In the genomic region with DNA sequence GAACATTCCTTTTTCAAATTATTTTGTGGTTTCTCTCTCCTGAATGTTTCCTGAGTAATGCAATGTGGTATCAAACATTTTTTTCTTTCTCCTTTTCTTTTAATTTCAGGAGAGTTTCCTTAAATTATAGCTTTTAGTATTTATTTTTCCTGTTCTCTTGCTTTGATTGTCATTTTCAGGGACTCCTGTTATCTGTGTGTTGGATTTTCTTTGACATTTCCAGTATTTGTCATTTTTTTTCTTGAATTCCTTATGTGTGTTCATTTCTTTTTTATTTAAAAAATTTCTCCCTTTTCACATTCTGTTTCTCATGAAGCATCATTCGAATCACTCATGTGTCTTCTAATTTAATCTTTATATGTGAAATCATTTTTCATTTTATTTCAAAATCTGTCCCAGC, we compare ENCODE assay signal across 31 cellular contexts.
DNase-seq lines count a peak whose midpoint lies in the region; ATAC-seq and TF ChIP-seq lines count a peak whose summit lies in the region.
"Had no signal": no experiment of that assay in that cellular context is flagged by ENCODE, and none has a peak within 500 bp of the region (broad histone marks: within the 10 kb centered on the region; RNA-seq: fewer than 3 reads in every experiment).

No MANE protein-coding gene starts in this region.

- ATAC-seq in activated naive CD4-positive, alpha-beta T cell treated with anti-CD3 and anti-CD28 coated beads, Interleukin-2, amount 50 U/mL, for 72 hours = no peak
- ATAC-seq: A549; CD8-positive, alpha-beta T cell had no signal

- no peak overlapping the region for H3K4me3 ChIP-seq in HEK293 (ENCODE audit: low read depth, low read length)
- no peak overlapping the region for H3K4me3 ChIP-seq in choroid plexus epithelial cell (ENCODE audit: low read depth, low read length)
- H3K4me3 ChIP-seq: A549; BLaER1; BLaER1 treated with 17β-estradiol and CSF1 and Interleukin-3, amounts not matched to agents 10 nM and 100 nM had no signal

- no peak overlapping the region for H3K27ac ChIP-seq in HEK293 (ENCODE audit: extremely low read depth, low read depth, low read length)
- H3K27ac ChIP-seq: 22Rv1; A549; BLaER1; BLaER1 treated with 17β-estradiol and CSF1 and Interleukin-3, amounts not matched to agents 10 nM and 100 nM; C4-2B had no signal

- no peaks in the 10 kb centered on the region for H3K9me3 ChIP-seq in HEK293 (ENCODE audit: control insufficient read depth, insufficient read depth, low read depth, low read length)
- H3K9me3 ChIP-seq: BE2C, BLaER1, Caco-2 had no signal

- CTCF ChIA-PET in HEK293 (lab: Yijun Ruan, JAX) = interaction anchor here (0.6 to 0.7 kb wide), 2 partner anchors 76 to 582 kb away, joined by 3 to 4 read pairs; no protein-coding TSS in a partner anchor

- H3K4me1 ChIP-seq in HEK293 (ENCODE audit: control insufficient read depth, insufficient read depth, low read length) = no peaks in the 10 kb centered on the region
- H3K4me1 ChIP-seq: A549, BE2C, BLaER1, Caco-2 had no signal

- H3K27ac Mint-ChIP-seq in activated naive CD4-positive, alpha-beta T cell treated with anti-CD3 and anti-CD28 coated beads, Interleukin-2, amount 50 U/mL, for 72 hours = no peak overlapping the region
- H3K27ac Mint-ChIP-seq: B cell; CD4-positive, alpha-beta memory T cell; CD4-positive, alpha-beta T cell; CD4-positive, CD25-positive, alpha-beta regulatory T cell; CD8-positive, alpha-beta memory T cell; CD8-positive, alpha-beta T cell had no signal

- TF ChIP-seq CTCF in HEK293 (tag by site-specific recombination; IDR thresholded peaks at IDR 0.05) (no peak), choroid plexus epithelial cell (conservative IDR thresholded peaks at IDR 0.05; ENCODE audit: low read depth, low read length) (no peak)

- H3K9me3 Mint-ChIP-seq in activated naive CD4-positive, alpha-beta T cell treated with anti-CD3 and anti-CD28 coated beads, Interleukin-2, amount 50 U/mL, for 72 hours = peaks cover 4 to 12% of the 10 kb centered on the region in 2 donors
- H3K9me3 Mint-ChIP-seq: CD4-positive, alpha-beta T cell had no signal

- POLR2A ChIA-PET in HEK293 (lab: Yijun Ruan, JAX) = no interaction called here

- DNase-seq in choroid plexus epithelial cell (ENCODE audit: low read depth) (peak; percentile 5), T1000 (lab: John Stamatoyannopoulos, UW) (no peak)
- DNase-seq in activated naive CD4-positive, alpha-beta T cell treated with anti-CD3 and anti-CD28 coated beads, Interleukin-2, amount 50 U/mL, for 72 hours (ENCODE audit: low spot score in 2 of 2) = no peak
- DNase-seq: 8988T; ACHN; AML-193; BE2C; C1 segment of cervical spinal cord; Caco-2; Calu3; CD4-positive, alpha-beta memory T cell; CD4-positive, alpha-beta T cell; CD4-positive, CD25-positive, alpha-beta regulatory T cell; CD8-positive, alpha-beta memory T cell; CD8-positive, alpha-beta T cell; COR-L47; DMS 273 treated with DMSO at 0.1 percent for 48 hours; DMS153; DMS53; DMS79; DMS79 treated with DMSO at 0.1 percent for 48 hours; DND-41; EL had no signal

- no peaks in the 10 kb centered on the region for H3K36me3 Mint-ChIP-seq in activated naive CD4-positive, alpha-beta T cell treated with anti-CD3 and anti-CD28 coated beads, Interleukin-2, amount 50 U/mL, for 72 hours
- H3K36me3 Mint-ChIP-seq: CD14-positive monocyte; CD4-positive, alpha-beta memory T cell; CD4-positive, CD25-positive, alpha-beta regulatory T cell; CD8-positive, alpha-beta memory T cell; CD8-positive, alpha-beta T cell had no signal

- no peaks in the 10 kb centered on the region for H3K36me3 ChIP-seq in HEK293 (ENCODE audit: control insufficient read depth in 2 of 2, insufficient read depth in 1 of 2, low read length in 2 of 2)
- H3K36me3 ChIP-seq: BE2C; BLaER1; BLaER1 treated with 17β-estradiol and CSF1 and Interleukin-3, amounts not matched to agents 10 nM and 100 nM had no signal

TF ChIP-seq in HEK293, 187 proteins besides CTCF, POLR2A, EP300 and RAD21:
- TF ChIP-seq ZNF529 (tag by site-specific recombination; IDR thresholded peaks at IDR 0.05; ENCODE audit: insufficient replicate concordance) (no peak), ZNF747 (tag by site-specific recombination; IDR thresholded peaks at IDR 0.05) (no peak), ZNF133 (tag by site-specific recombination; IDR thresholded peaks at IDR 0.05) (peak; percentile 90), ZFP3 (tag by site-specific recombination; IDR thresholded peaks at IDR 0.05; ENCODE audit: low read depth) (no peak), SETDB1 (IDR thresholded peaks at IDR 0.05; ENCODE audit: insufficient read length, low read length) (peak; percentile 25), ZNF555 (tag by site-specific recombination; conservative IDR thresholded peaks at IDR 0.05) (no peak), ZNF670 (tag by site-specific recombination; IDR thresholded peaks at IDR 0.05; ENCODE audit: low read depth) (no peak), ZNF843 (tag by site-specific recombination; IDR thresholded peaks at IDR 0.05) (no peak)
